Comparison of ENCODE assay signal across 1 cellular context in the genomic region with DNA sequence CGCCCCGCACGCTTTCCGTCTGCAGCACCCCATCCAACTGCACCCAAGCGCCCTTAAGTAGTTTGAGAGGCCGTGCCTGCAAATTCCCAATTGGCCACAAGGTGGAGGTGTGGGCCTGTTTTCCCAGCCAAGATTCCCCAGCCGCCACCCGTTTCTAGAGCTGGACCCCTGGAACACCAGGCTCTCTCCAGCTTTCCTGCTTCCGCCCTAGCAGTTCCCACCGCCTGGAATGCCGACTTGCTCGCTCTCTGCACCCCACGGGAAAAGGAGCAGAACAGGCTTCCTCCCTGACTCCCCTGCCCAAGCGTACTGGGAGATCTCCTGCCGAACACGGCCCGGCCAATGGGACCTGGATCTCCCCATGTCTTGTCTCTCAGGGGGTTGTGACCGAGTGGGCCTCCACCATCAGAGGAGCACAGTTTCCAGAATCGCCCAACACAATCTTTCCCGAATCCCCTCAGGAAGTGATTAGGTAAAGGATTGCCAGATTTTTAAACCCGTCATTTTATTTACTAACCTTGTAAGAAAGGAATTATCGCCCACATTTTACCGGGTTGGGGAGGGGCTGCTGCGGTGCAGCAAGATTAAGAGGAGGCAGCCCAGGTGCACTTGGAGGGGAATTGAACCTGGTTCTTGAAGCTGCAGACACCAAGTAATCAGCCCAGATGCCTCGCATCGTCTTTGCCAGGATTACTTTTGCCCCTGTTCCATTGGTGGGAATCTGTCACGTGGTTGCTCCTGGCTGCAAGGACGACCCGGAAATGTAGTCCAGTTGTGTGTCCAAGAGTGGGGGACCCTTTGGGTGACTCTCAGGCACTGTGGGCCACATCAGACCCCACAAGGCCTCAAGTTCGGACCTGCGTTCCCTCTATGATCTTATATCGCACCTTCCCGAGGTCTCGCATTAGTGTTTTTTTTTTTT.
TF ChIP-seq lines count a peak whose summit lies in the region.

No MANE protein-coding gene starts in this region.

TF ChIP-seq in HEK293, 187 proteins besides CTCF, POLR2A, EP300 and RAD21 (continued from another document):
- TF ChIP-seq, protein P1, sequence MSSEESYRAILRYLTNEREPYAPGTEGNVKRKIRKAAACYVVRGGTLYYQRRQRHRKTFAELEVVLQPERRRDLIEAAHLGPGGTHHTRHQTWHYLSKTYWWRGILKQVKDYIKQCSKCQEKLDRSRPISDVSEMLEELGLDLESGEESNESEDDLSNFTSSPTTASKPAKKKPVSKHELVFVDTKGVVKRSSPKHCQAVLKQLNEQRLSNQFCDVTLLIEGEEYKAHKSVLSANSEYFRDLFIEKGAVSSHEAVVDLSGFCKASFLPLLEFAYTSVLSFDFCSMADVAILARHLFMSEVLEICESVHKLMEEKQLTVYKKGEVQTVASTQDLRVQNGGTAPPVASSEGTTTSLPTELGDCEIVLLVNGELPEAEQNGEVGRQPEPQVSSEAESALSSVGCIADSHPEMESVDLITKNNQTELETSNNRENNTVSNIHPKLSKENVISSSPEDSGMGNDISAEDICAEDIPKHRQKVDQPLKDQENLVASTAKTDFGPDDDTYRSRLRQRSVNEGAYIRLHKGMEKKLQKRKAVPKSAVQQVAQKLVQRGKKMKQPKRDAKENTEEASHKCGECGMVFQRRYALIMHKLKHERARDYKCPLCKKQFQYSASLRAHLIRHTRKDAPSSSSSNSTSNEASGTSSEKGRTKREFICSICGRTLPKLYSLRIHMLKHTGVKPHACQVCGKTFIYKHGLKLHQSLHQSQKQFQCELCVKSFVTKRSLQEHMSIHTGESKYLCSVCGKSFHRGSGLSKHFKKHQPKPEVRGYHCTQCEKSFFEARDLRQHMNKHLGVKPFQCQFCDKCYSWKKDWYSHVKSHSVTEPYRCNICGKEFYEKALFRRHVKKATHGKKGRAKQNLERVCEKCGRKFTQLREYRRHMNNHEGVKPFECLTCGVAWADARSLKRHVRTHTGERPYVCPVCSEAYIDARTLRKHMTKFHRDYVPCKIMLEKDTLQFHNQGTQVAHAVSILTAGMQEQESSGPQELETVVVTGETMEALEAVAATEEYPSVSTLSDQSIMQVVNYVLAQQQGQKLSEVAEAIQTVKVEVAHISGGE (tag by site-specific recombination; conservative IDR thresholded peaks at IDR 0.05; ENCODE audit: low read depth) = peak; percentile 75
- TF ChIP-seq ZBTB48 (tag by site-specific recombination; IDR thresholded peaks at IDR 0.05) = peak; percentile 33; the same call in 1 of the 2 replicates
- TF ChIP-seq, protein P2, sequence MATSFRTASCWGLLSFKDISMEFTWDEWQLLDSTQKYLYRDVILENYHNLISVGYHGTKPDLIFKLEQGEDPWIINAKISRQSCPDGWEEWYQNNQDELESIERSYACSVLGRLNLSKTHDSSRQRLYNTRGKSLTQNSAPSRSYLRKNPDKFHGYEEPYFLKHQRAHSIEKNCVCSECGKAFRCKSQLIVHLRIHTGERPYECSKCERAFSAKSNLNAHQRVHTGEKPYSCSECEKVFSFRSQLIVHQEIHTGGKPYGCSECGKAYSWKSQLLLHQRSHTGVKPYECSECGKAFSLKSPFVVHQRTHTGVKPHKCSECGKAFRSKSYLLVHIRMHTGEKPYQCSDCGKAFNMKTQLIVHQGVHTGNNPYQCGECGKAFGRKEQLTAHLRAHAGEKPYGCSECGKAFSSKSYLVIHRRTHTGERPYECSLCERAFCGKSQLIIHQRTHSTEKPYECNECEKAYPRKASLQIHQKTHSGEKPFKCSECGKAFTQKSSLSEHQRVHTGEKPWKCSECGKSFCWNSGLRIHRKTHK (tag by site-specific recombination; IDR thresholded peaks at IDR 0.05) = no peak
- TF ChIP-seq, protein P3, sequence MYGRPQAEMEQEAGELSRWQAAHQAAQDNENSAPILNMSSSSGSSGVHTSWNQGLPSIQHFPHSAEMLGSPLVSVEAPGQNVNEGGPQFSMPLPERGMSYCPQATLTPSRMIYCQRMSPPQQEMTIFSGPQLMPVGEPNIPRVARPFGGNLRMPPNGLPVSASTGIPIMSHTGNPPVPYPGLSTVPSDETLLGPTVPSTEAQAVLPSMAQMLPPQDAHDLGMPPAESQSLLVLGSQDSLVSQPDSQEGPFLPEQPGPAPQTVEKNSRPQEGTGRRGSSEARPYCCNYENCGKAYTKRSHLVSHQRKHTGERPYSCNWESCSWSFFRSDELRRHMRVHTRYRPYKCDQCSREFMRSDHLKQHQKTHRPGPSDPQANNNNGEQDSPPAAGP (tag by site-specific recombination; IDR thresholded peaks at IDR 0.05) = 0 out of 2 replicates have a peak, but pooled peaks have one; percentile 15
- TF ChIP-seq, protein P4, sequence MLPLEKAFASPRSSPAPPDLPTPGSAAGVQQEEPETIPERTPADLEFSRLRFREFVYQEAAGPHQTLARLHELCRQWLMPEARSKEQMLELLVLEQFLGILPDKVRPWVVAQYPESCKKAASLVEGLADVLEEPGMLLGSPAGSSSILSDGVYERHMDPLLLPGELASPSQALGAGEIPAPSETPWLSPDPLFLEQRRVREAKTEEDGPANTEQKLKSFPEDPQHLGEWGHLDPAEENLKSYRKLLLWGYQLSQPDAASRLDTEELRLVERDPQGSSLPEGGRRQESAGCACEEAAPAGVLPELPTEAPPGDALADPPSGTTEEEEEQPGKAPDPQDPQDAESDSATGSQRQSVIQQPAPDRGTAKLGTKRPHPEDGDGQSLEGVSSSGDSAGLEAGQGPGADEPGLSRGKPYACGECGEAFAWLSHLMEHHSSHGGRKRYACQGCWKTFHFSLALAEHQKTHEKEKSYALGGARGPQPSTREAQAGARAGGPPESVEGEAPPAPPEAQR (tag by site-specific recombination; IDR thresholded peaks at IDR 0.05) = no peak
- TF ChIP-seq, protein P5, sequence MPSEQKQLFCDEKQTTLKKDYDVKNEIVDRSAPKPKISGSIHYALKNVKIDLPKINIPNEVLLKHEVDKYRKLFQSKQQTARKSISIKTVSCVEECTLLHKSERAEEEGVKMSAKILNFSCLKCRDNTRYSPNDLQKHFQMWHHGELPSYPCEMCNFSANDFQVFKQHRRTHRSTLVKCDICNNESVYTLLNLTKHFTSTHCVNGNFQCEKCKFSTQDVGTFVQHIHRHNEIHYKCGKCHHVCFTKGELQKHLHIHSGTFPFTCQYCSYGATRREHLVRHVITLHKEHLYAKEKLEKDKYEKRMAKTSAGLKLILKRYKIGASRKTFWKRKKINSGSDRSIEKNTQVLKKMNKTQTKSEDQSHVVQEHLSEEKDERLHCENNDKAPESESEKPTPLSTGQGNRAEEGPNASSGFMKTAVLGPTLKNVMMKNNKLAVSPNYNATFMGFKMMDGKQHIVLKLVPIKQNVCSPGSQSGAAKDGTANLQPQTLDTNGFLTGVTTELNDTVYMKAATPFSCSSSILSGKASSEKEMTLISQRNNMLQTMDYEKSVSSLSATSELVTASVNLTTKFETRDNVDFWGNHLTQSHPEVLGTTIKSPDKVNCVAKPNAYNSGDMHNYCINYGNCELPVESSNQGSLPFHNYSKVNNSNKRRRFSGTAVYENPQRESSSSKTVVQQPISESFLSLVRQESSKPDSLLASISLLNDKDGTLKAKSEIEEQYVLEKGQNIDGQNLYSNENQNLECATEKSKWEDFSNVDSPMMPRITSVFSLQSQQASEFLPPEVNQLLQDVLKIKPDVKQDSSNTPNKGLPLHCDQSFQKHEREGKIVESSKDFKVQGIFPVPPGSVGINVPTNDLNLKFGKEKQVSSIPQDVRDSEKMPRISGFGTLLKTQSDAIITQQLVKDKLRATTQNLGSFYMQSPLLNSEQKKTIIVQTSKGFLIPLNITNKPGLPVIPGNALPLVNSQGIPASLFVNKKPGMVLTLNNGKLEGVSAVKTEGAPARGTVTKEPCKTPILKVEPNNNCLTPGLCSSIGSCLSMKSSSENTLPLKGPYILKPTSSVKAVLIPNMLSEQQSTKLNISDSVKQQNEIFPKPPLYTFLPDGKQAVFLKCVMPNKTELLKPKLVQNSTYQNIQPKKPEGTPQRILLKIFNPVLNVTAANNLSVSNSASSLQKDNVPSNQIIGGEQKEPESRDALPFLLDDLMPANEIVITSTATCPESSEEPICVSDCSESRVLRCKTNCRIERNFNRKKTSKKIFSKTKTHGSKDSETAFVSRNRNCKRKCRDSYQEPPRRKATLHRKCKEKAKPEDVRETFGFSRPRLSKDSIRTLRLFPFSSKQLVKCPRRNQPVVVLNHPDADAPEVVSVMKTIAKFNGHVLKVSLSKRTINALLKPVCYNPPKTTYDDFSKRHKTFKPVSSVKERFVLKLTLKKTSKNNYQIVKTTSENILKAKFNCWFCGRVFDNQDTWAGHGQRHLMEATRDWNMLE (tag by site-specific recombination; conservative IDR thresholded peaks at IDR 0.05; ENCODE audit: low read depth) = 0 out of 2 replicates have a peak, but pooled peaks have one; percentile 17
- peak; percentile 97 for TF ChIP-seq IKZF3 (tag by site-specific recombination; IDR thresholded peaks at IDR 0.05)
- TF ChIP-seq ZNF157 (tag by site-specific recombination; IDR thresholded peaks at IDR 0.05) = no peak
- TF ChIP-seq ZNF473 (tag by site-specific recombination; IDR thresholded peaks at IDR 0.05) = no peak
- TF ChIP-seq ZNF341 (tag by site-specific recombination; IDR thresholded peaks at IDR 0.05; ENCODE audit: low read depth) = peak; percentile 46; the same call in 1 of the 2 replicates
- TF ChIP-seq KLF7 (tag by site-specific recombination; IDR thresholded peaks at IDR 0.05; ENCODE audit: borderline replicate concordance) = no peak
- 0 out of 2 replicates have a peak, but pooled peaks have one; percentile 12 for TF ChIP-seq SP3 (tag by site-specific recombination; IDR thresholded peaks at IDR 0.05)
- peak; percentile 19; the same call in 1 of the 2 replicates for TF ChIP-seq GLIS1 (tag by site-specific recombination; IDR thresholded peaks at IDR 0.05)
- TF ChIP-seq ZNF660 (tag by site-specific recombination; IDR thresholded peaks at IDR 0.05) = peak; percentile 67; the same call in 1 of the 2 replicates
- TF ChIP-seq ZNF670 (tag by site-specific recombination; IDR thresholded peaks at IDR 0.05; ENCODE audit: low read depth) = no peak
- TF ChIP-seq ZNF529 (tag by site-specific recombination; IDR thresholded peaks at IDR 0.05; ENCODE audit: insufficient replicate concordance) = no peak
- TF ChIP-seq, protein P6, sequence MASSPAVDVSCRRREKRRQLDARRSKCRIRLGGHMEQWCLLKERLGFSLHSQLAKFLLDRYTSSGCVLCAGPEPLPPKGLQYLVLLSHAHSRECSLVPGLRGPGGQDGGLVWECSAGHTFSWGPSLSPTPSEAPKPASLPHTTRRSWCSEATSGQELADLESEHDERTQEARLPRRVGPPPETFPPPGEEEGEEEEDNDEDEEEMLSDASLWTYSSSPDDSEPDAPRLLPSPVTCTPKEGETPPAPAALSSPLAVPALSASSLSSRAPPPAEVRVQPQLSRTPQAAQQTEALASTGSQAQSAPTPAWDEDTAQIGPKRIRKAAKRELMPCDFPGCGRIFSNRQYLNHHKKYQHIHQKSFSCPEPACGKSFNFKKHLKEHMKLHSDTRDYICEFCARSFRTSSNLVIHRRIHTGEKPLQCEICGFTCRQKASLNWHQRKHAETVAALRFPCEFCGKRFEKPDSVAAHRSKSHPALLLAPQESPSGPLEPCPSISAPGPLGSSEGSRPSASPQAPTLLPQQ (tag by site-specific recombination; IDR thresholded peaks at IDR 0.05) = peak; percentile 40; the same call in 1 of the 2 replicates
- no peak; the same call in 1 of the 2 replicates for TF ChIP-seq ZNF394 (tag by site-specific recombination; IDR thresholded peaks at IDR 0.05; ENCODE audit: borderline replicate concordance)
- TF ChIP-seq ZNF2 (tag by site-specific recombination; IDR thresholded peaks at IDR 0.05) = peak; percentile 91
- TF ChIP-seq ZBTB17 (tag by site-specific recombination; IDR thresholded peaks at IDR 0.05) = peak; percentile 93
- TF ChIP-seq MZF1 (tag by site-specific recombination; IDR thresholded peaks at IDR 0.05; ENCODE audit: borderline replicate concordance) = peak; percentile 37; the same call in 1 of the 2 replicates
- TF ChIP-seq, protein P7, sequence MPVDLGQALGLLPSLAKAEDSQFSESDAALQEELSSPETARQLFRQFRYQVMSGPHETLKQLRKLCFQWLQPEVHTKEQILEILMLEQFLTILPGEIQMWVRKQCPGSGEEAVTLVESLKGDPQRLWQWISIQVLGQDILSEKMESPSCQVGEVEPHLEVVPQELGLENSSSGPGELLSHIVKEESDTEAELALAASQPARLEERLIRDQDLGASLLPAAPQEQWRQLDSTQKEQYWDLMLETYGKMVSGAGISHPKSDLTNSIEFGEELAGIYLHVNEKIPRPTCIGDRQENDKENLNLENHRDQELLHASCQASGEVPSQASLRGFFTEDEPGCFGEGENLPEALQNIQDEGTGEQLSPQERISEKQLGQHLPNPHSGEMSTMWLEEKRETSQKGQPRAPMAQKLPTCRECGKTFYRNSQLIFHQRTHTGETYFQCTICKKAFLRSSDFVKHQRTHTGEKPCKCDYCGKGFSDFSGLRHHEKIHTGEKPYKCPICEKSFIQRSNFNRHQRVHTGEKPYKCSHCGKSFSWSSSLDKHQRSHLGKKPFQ (tag by site-specific recombination; IDR thresholded peaks at IDR 0.05) = peak; percentile 77
- TF ChIP-seq, protein P8, sequence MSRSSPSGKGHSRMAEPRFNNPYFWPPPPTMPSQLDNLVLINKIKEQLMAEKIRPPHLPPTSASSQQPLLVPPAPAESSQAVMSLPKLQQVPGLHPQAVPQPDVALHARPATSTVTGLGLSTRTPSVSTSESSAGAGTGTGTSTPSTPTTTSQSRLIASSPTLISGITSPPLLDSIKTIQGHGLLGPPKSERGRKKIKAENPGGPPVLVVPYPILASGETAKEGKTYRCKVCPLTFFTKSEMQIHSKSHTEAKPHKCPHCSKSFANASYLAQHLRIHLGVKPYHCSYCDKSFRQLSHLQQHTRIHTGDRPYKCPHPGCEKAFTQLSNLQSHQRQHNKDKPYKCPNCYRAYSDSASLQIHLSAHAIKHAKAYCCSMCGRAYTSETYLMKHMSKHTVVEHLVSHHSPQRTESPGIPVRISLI (tag by site-specific recombination; IDR thresholded peaks at IDR 0.05) = peak; percentile 98
- TF ChIP-seq, protein P9, sequence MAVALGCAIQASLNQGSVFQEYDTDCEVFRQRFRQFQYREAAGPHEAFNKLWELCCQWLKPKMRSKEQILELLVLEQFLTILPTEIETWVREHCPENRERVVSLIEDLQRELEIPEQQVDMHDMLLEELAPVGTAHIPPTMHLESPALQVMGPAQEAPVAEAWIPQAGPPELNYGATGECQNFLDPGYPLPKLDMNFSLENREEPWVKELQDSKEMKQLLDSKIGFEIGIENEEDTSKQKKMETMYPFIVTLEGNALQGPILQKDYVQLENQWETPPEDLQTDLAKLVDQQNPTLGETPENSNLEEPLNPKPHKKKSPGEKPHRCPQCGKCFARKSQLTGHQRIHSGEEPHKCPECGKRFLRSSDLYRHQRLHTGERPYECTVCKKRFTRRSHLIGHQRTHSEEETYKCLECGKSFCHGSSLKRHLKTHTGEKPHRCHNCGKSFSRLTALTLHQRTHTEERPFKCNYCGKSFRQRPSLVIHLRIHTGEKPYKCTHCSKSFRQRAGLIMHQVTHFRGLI (tag by site-specific recombination; IDR thresholded peaks at IDR 0.05) = 0 out of 2 replicates have a peak, but pooled peaks have one; percentile 25
- TF ChIP-seq ZBTB7A (tag by site-specific recombination; IDR thresholded peaks at IDR 0.05; ENCODE audit: low read depth) = no peak
- TF ChIP-seq, protein P10, sequence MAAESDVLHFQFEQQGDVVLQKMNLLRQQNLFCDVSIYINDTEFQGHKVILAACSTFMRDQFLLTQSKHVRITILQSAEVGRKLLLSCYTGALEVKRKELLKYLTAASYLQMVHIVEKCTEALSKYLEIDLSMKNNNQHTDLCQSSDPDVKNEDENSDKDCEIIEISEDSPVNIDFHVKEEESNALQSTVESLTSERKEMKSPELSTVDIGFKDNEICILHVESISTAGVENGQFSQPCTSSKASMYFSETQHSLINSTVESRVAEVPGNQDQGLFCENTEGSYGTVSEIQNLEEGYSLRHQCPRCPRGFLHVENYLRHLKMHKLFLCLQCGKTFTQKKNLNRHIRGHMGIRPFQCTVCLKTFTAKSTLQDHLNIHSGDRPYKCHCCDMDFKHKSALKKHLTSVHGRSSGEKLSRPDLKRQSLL (tag by site-specific recombination; IDR thresholded peaks at IDR 0.05) = peak; percentile 64; the same call in 1 of the 2 replicates
- TF ChIP-seq ZBTB20 (tag by site-specific recombination; IDR thresholded peaks at IDR 0.05) = peak; percentile 41; the same call in 1 of the 2 replicates
- 0 out of 2 replicates have a peak, but pooled peaks have one; percentile 38 for TF ChIP-seq ZFP37 (tag by site-specific recombination; IDR thresholded peaks at IDR 0.05)
